In the genomic region with DNA sequence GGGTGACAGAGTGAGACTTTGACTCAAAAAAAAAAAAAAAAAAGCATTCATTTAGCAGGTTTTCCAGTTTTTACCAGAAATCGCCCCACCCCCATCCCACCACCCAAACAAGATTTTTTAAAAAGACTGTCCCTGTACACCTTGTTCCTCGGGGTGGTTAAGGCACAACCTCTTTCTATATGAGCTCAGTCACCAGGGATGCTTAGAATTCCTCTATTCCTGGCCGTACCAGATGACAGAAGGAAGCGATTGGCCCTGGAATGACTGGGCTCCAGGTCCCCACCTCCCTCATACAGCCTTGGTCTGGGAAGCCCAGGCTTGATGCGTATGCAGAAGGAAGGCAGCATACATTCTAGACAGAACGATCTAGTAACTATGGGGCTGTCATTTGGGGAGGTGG, we compare ENCODE assay signal across 36 cellular contexts. TPM values are rescaled to one million over a fixed set of nuclear protein-coding genes. Genes with fewer than 3 reads are reported as not detected.
A peak's percentile ranks its signal among the peaks of the same experiment; 100 is the strongest.
DNase-seq lines count a peak whose midpoint lies in the region; ATAC-seq and TF ChIP-seq lines count a peak whose summit lies in the region.
"Had no signal": no experiment of that assay in that cellular context is flagged by ENCODE, and none has a peak within 500 bp of the region (broad histone marks: within the 10 kb centered on the region; RNA-seq: fewer than 3 reads in every experiment).

No MANE protein-coding gene starts in this region.

- H3K27me3 Mint-ChIP-seq in activated naive CD4-positive, alpha-beta T cell treated with anti-CD3 and anti-CD28 coated beads, Interleukin-2, amount 50 U/mL, for 24 hours: no peaks in the 10 kb centered on the region
- H3K27me3 Mint-ChIP-seq in activated naive CD4-positive, alpha-beta T cell treated with anti-CD3 and anti-CD28 coated beads, Interleukin-2, amount 10 ng/mL, durations not matched to agents 7 days and 5 days: no peaks in the 10 kb centered on the region
- H3K27me3 Mint-ChIP-seq in WTC11 (ENCODE audit: low read depth): no peaks in the 10 kb centered on the region
- H3K27me3 Mint-ChIP-seq in activated naive CD8-positive, alpha-beta T cell treated with anti-CD3 and anti-CD28 coated beads, Interleukin-2, amount 50 U/mL, for 24 hours: no peaks in the 10 kb centered on the region
- H3K27me3 Mint-ChIP-seq: activated CD8-positive, alpha-beta T cell treated with anti-CD3 and anti-CD28 coated beads for 36 hours; activated naive CD8-positive, alpha-beta T cell had no signal

- no peak for TF ChIP-seq CTCF in WTC11 (IDR thresholded peaks at IDR 0.05)
- TF ChIP-seq CTCF in gastroesophageal sphincter (IDR thresholded peaks at IDR 0.05): no peak
- no peak for TF ChIP-seq CTCF in suprapubic skin (IDR thresholded peaks at IDR 0.05)

- H3K9me3 ChIP-seq in gastroesophageal sphincter: no peaks in the 10 kb centered on the region
- H3K9me3 ChIP-seq in suprapubic skin: no peaks in the 10 kb centered on the region
- H3K9me3 ChIP-seq: colonic mucosa, MG63, ovary, testis, uterus had no signal

- POLR2A ChIA-PET in WTC11 (lab: Charles Lee): no interaction called here

- H3K4me1 Mint-ChIP-seq in activated naive CD4-positive, alpha-beta T cell treated with anti-CD3 and anti-CD28 coated beads, Interleukin-2, amount 50 U/mL, for 24 hours: no peaks in the 10 kb centered on the region
- peaks cover 2% of the 10 kb centered on the region for H3K4me1 Mint-ChIP-seq in activated naive CD4-positive, alpha-beta T cell treated with anti-CD3 and anti-CD28 coated beads, Interleukin-2, amount 10 ng/mL, durations not matched to agents 7 days and 5 days
- H3K4me1 Mint-ChIP-seq in WTC11: peaks cover 14% of the 10 kb centered on the region
- peaks cover 9% of the 10 kb centered on the region for H3K4me1 Mint-ChIP-seq in activated naive CD8-positive, alpha-beta T cell treated with anti-CD3 and anti-CD28 coated beads, Interleukin-2, amount 50 U/mL, for 24 hours
- H3K4me1 Mint-ChIP-seq: CD14-positive monocyte had no signal

- H3K4me3 ChIP-seq in gastroesophageal sphincter: no peak overlapping the region
- no peak overlapping the region for H3K4me3 ChIP-seq in suprapubic skin
- H3K4me3 ChIP-seq: colonic mucosa, MG63, ovary, PC-9, smooth muscle cell, testis, uterus had no signal

- no peak for DNase-seq in activated naive CD4-positive, alpha-beta T cell treated with anti-CD3 and anti-CD28 coated beads, Interleukin-2, amount 10 ng/mL, durations not matched to agents 7 days and 5 days
- DNase-seq in WTC11 (ENCODE audit: low spot score) (no peak), suprapubic skin (ENCODE audit: low spot score in 2 of 2) (no peak), hypothalamus (lab: John Stamatoyannopoulos, UW) (no peak), COLO829 (ENCODE audit: low spot score) (no peak)
- DNase-seq in activated naive CD8-positive, alpha-beta T cell treated with anti-CD3 and anti-CD28 coated beads, Interleukin-2, amount 50 U/mL, for 24 hours: no peak
- DNase-seq: activated CD4-positive, alpha-beta T cell treated with anti-CD3 and anti-CD28 coated beads for 1 hour; activated CD8-positive, alpha-beta T cell treated with anti-CD3 and anti-CD28 coated beads for 36 hours; anterior cingulate cortex; Calu3; colonic mucosa; DMS79 treated with DMSO at 0.1 percent for 48 hours; effector CD8-positive, alpha-beta T cell; foreskin fibroblast; GOT3; KBM-7; left colon; mesenchymal stem cell; MG63; NCI-H1417; NCI-H2029 treated with DMSO at 0.1 percent for 48 hours; NCI-H526; ovary; PC-9; retina; SHP77; stimulated activated CD4-positive, alpha-beta T cell treated with anti-CD3 and anti-CD28 coated beads, Interleukin-1b, Interleukin-23, amount 100 ng/mL, for 48 hours; stimulated activated naive CD4-positive, alpha-beta T cell treated with Interleukin-2 at 50 U/mL for 16 hours; testis; uterus had no signal

- H3K36me3 ChIP-seq in gastroesophageal sphincter: peaks cover 0 to 82% of the 10 kb centered on the region in 2 donors
- peaks cover 71% of the 10 kb centered on the region for H3K36me3 ChIP-seq in suprapubic skin
- H3K36me3 ChIP-seq: ovary, uterus had no signal

- no peaks in the 10 kb centered on the region for H3K9me3 Mint-ChIP-seq in activated naive CD4-positive, alpha-beta T cell treated with anti-CD3 and anti-CD28 coated beads, Interleukin-2, amount 50 U/mL, for 24 hours
- no peaks in the 10 kb centered on the region for H3K9me3 Mint-ChIP-seq in activated naive CD4-positive, alpha-beta T cell treated with anti-CD3 and anti-CD28 coated beads, Interleukin-2, amount 10 ng/mL, durations not matched to agents 7 days and 5 days
- H3K9me3 Mint-ChIP-seq in WTC11: no peaks in the 10 kb centered on the region
- H3K9me3 Mint-ChIP-seq in activated naive CD8-positive, alpha-beta T cell treated with anti-CD3 and anti-CD28 coated beads, Interleukin-2, amount 50 U/mL, for 24 hours: no peaks in the 10 kb centered on the region
- H3K9me3 Mint-ChIP-seq: activated CD8-positive, alpha-beta T cell treated with anti-CD3 and anti-CD28 coated beads for 36 hours; activated T-helper 2 cell treated with anti-CD3 and anti-CD28 coated beads, Interferon-gamma antibody, Interleukin-2, Interleukin-4, amounts not matched to agents 10 μg/mL and 5 μg/mL and 100 μg/mL, durations not matched to agents 14 hours and 24 hours and 36 hours; CD14-positive monocyte had no signal

- H3K27me3 ChIP-seq in gastroesophageal sphincter (no peaks in the 10 kb centered on the region), suprapubic skin (no peaks in the 10 kb centered on the region)
- H3K27me3 ChIP-seq: colonic mucosa, MG63, ovary, testis, uterus had no signal

- 79 to 100% methylated on average over 2 to 5 of the region's 6 CpGs for WGBS in gastroesophageal sphincter (ENCODE audit: low coverage in 1 of 2), 2 donors
- 94% methylated on average over 6 of the region's 6 CpGs for WGBS in suprapubic skin

- peaks cover 3% of the 10 kb centered on the region for H3K36me3 Mint-ChIP-seq in activated naive CD4-positive, alpha-beta T cell treated with anti-CD3 and anti-CD28 coated beads, Interleukin-2, amount 50 U/mL, for 24 hours
- H3K36me3 Mint-ChIP-seq in activated naive CD4-positive, alpha-beta T cell treated with anti-CD3 and anti-CD28 coated beads, Interleukin-2, amount 10 ng/mL, durations not matched to agents 7 days and 5 days: peaks cover 23% of the 10 kb centered on the region
- peaks cover 16% of the 10 kb centered on the region for H3K36me3 Mint-ChIP-seq in WTC11
- peaks cover 7% of the 10 kb centered on the region for H3K36me3 Mint-ChIP-seq in activated naive CD8-positive, alpha-beta T cell treated with anti-CD3 and anti-CD28 coated beads, Interleukin-2, amount 50 U/mL, for 24 hours (ENCODE audit: low read depth)
- H3K36me3 Mint-ChIP-seq: activated naive CD8-positive, alpha-beta T cell had no signal

- TF ChIP-seq POLR2A in gastroesophageal sphincter (IDR thresholded peaks at IDR 0.05) (no peak), suprapubic skin (IDR thresholded peaks at IDR 0.05) (no peak)

- ATAC-seq in WTC11 (no peak), gastroesophageal sphincter (no peak)
- no peak for ATAC-seq in activated naive CD8-positive, alpha-beta T cell treated with anti-CD3 and anti-CD28 coated beads, Interleukin-2, amount 50 U/mL, for 24 hours
- ATAC-seq: activated CD8-positive, alpha-beta T cell treated with anti-CD3 and anti-CD28 coated beads for 36 hours; left colon had no signal

- H3K27ac Mint-ChIP-seq in activated naive CD4-positive, alpha-beta T cell treated with anti-CD3 and anti-CD28 coated beads, Interleukin-2, amount 50 U/mL, for 24 hours: peak overlapping the region; percentile 18
- H3K27ac Mint-ChIP-seq in activated naive CD4-positive, alpha-beta T cell treated with anti-CD3 and anti-CD28 coated beads, Interleukin-2, amount 10 ng/mL, durations not matched to agents 7 days and 5 days: no peak overlapping the region
- H3K27ac Mint-ChIP-seq in WTC11: peak overlapping the region; percentile 63; the same call in 1 of the 2 replicates
- H3K27ac Mint-ChIP-seq in activated naive CD8-positive, alpha-beta T cell treated with anti-CD3 and anti-CD28 coated beads, Interleukin-2, amount 50 U/mL, for 24 hours: no peak overlapping the region
- H3K27ac Mint-ChIP-seq: activated CD8-positive, alpha-beta T cell treated with anti-CD3 and anti-CD28 coated beads for 36 hours; activated naive CD8-positive, alpha-beta T cell; activated T-helper 2 cell treated with anti-CD3 and anti-CD28 coated beads, Interferon-gamma antibody, Interleukin-2, Interleukin-4, amounts not matched to agents 10 μg/mL and 5 μg/mL and 100 μg/mL, durations not matched to agents 14 hours and 24 hours and 36 hours had no signal

- H3K4me1 ChIP-seq in gastroesophageal sphincter: peaks cover 0 to 19% (median 4%) of the 10 kb centered on the region in 3 donors
- H3K4me1 ChIP-seq in suprapubic skin: peaks cover 14% of the 10 kb centered on the region
- H3K4me1 ChIP-seq: colonic mucosa, testis, uterus had no signal

- no peak overlapping the region for H3K4me3 Mint-ChIP-seq in activated naive CD4-positive, alpha-beta T cell treated with anti-CD3 and anti-CD28 coated beads, Interleukin-2, amount 50 U/mL, for 24 hours
- no peak overlapping the region for H3K4me3 Mint-ChIP-seq in activated naive CD4-positive, alpha-beta T cell treated with anti-CD3 and anti-CD28 coated beads, Interleukin-2, amount 10 ng/mL, durations not matched to agents 7 days and 5 days
- H3K4me3 Mint-ChIP-seq in WTC11: no peak overlapping the region
- no peak overlapping the region for H3K4me3 Mint-ChIP-seq in activated naive CD8-positive, alpha-beta T cell treated with anti-CD3 and anti-CD28 coated beads, Interleukin-2, amount 50 U/mL, for 24 hours
- H3K4me3 Mint-ChIP-seq: activated CD8-positive, alpha-beta T cell treated with anti-CD3 and anti-CD28 coated beads for 36 hours; activated naive CD8-positive, alpha-beta T cell; CD14-positive monocyte had no signal

- TF ChIP-seq EP300 in gastroesophageal sphincter (IDR thresholded peaks at IDR 0.05) (no peak), suprapubic skin (IDR thresholded peaks at IDR 0.05) (no peak)

- CTCF ChIA-PET in activated naive CD4-positive, alpha-beta T cell treated with anti-CD3 and anti-CD28 coated beads, Interleukin-2, amount 10 ng/mL, durations not matched to agents 7 days and 5 days (lab: Charles Lee): interaction anchor here (1.6 to 4.2 kb wide), 2 partner anchors 10 to 177 kb away, joined by 7 to 18 read pairs; no protein-coding TSS in a partner anchor
- CTCF ChIA-PET in WTC11 (lab: Charles Lee): interaction anchor here (0.7 to 3.2 kb wide), 8 partner anchors 10 to 1862 kb away, joined by 3 to 25 read pairs (median 4); a partner anchor contains a TSS

- H3K27ac ChIP-seq in gastroesophageal sphincter (peak overlapping the region in 3 of 4 donors; percentile 26 to 63 (median 45)), suprapubic skin (peak overlapping the region; percentile 64)
- H3K27ac ChIP-seq: colonic mucosa, ovary, PC-9, testis, uterus had no signal

TF ChIP-seq in WTC11, 78 proteins besides CTCF, POLR2A, EP300 and RAD21 (continues in another document):
- no peak for TF ChIP-seq SOX15 (CRISPR knock-in tag; IDR thresholded peaks at IDR 0.05)

RNA-seq across cellular contexts. Expression of a gene that starts 25.6 kb away (rescaled TPM):
- total RNA-seq in WTC11 (2021) (53.3 to 80.3 TPM (median 72.3 TPM) in 3 replicates), gastroesophageal sphincter (100 to 1,000 TPM in 3 of 4 donors, 10 to 100 TPM in 1; 45.2 to 289 (median 132) TPM), suprapubic skin (100 to 1,000 TPM in 1 of 4 donors, 10 to 100 TPM in 3; 68.6 to 126 (median 76.7) TPM)

Comparison
In these comparisons a context has a peak if more than half of its experiments do, and no peak if none do; other contexts are left out.
1. H3K27ac Mint-ChIP-seq: peak in activated naive CD4-positive, alpha-beta T cell treated with anti-CD3 and anti-CD28 coated beads, Interleukin-2, amount 50 U/mL, for 24 hours (single experiment) and WTC11 (single experiment); none in activated naive CD4-positive, alpha-beta T cell treated with anti-CD3 and anti-CD28 coated beads, Interleukin-2, amount 10 ng/mL, durations not matched to agents 7 days and 5 days (single experiment) and activated naive CD8-positive, alpha-beta T cell treated with anti-CD3 and anti-CD28 coated beads, Interleukin-2, amount 50 U/mL, for 24 hours (single experiment).